Comparison of ENCODE assay signal across 34 cellular contexts in the genomic region with DNA sequence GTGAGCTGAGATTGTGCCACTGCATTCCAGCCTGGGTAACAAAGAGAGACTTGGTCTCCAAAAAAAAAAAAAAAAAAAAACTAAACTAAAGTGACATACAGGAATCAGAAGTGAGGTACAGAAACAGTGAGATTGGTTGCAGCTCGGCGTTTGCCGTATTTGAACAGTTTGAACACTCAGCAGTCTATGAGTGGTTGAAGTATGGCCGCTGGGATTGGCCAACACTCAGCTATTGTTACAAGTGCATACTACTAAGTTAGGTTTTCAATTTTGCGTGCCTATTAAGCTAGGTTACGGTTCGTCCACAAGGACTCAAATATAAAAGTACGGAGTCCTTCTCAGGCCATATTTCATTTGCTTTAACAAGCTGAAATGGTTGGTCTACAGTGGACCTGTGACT. TPM values are rescaled to one million over a fixed set of nuclear protein-coding genes. Genes with fewer than 3 reads are reported as not detected.
"Had no signal": no experiment of that assay in that cellular context is flagged by ENCODE, and none has a peak within 500 bp of the region (broad histone marks: within the 10 kb centered on the region; RNA-seq: fewer than 3 reads in every experiment).

No MANE protein-coding gene starts in this region.

- FAIRE-seq: endothelial cell of umbilical vein, islet of Langerhans, urothelium cell line had no signal

- H3K9me3 ChIP-seq: esophagus squamous epithelium, heart right ventricle, left lung, ovary, psoas muscle, thoracic aorta, tibial nerve, upper lobe of left lung had no signal

- H3K36me3 Mint-ChIP-seq: naive thymus-derived CD4-positive, alpha-beta T cell; stimulated activated naive B cell treated with anti-CD40 and anti-IgM and Interleukin-4, amounts not matched to agents 10 μg/mL and 1 μg/mL and 100 μg/mL, for 72 hours had no signal

- H3K27me3 Mint-ChIP-seq: stimulated activated naive CD8-positive, alpha-beta T cell treated with anti-CD3 and anti-CD28 coated beads, Interleukin-15, Interleukin-2, amounts not matched to agents 100 ng/mL and 50 ng/mL, for 24 hours had no signal

- H3K27ac Mint-ChIP-seq: stimulated activated naive B cell treated with anti-CD40 and anti-IgM and Interleukin-4, amounts not matched to agents 10 μg/mL and 1 μg/mL and 100 μg/mL, for 72 hours; stimulated activated naive CD8-positive, alpha-beta T cell treated with anti-CD3 and anti-CD28 coated beads, Interleukin-15, Interleukin-2, amounts not matched to agents 100 ng/mL and 50 ng/mL, for 24 hours had no signal

- DNase-seq: dermis blood vessel endothelial cell; effector memory CD4-positive, alpha-beta T cell; esophagus squamous epithelium; foreskin melanocyte; glutamatergic neuron; heart right ventricle; hippocampal formation; left cardiac atrium; mammary epithelial cell; mesendoderm; midbrain; naive thymus-derived CD4-positive, alpha-beta T cell; nephron progenitor cell; occipital lobe; posterior cingulate gyrus; psoas muscle; right cardiac atrium; stimulated activated CD4-positive, alpha-beta T cell treated with anti-CD3 and anti-CD28 coated beads, Interleukin-15, amount 100 ng/mL, for 24 hours; stimulated activated CD4-positive, alpha-beta T cell treated with anti-CD3 and anti-CD28 coated beads, Interleukin-2, amount 100 ng/mL, for 48 hours; stimulated activated naive B cell treated with anti-CD40 and anti-IgM and Interleukin-4, amounts not matched to agents 10 μg/mL and 1 μg/mL and 100 μg/mL, for 72 hours had no signal

- H3K9me3 Mint-ChIP-seq: nephron progenitor cell; stimulated activated naive B cell treated with anti-CD40 and anti-IgM and Interleukin-4, amounts not matched to agents 10 μg/mL and 1 μg/mL and 100 μg/mL, for 72 hours; stimulated activated naive CD8-positive, alpha-beta T cell treated with anti-CD3 and anti-CD28 coated beads, Interleukin-15, Interleukin-2, amounts not matched to agents 100 ng/mL and 50 ng/mL, for 24 hours had no signal

- H3K27ac ChIP-seq: coronary artery, esophagus squamous epithelium, heart right ventricle, left lung, ovary, psoas muscle, skin epidermis, thoracic aorta, tibial nerve, upper lobe of left lung had no signal

- H3K4me3 ChIP-seq: coronary artery, esophagus squamous epithelium, heart right ventricle, left lung, ovary, psoas muscle, skin epidermis, thoracic aorta, tibial nerve, upper lobe of left lung had no signal

- H3K27me3 ChIP-seq: esophagus squamous epithelium, heart right ventricle, left lung, ovary, tibial nerve, upper lobe of left lung had no signal

- ATAC-seq: heart right ventricle; left cardiac atrium; left lung; naive thymus-derived CD4-positive, alpha-beta T cell; psoas muscle; right cardiac atrium; stimulated activated naive B cell treated with anti-CD40 and anti-IgM and Interleukin-4, amounts not matched to agents 10 μg/mL and 1 μg/mL and 100 μg/mL, for 72 hours had no signal

- H3K36me3 ChIP-seq: esophagus squamous epithelium, heart right ventricle, left lung, ovary, thoracic aorta, tibial nerve, upper lobe of left lung had no signal

- H3K4me3 Mint-ChIP-seq: naive thymus-derived CD4-positive, alpha-beta T cell; stimulated activated naive B cell treated with anti-CD40 and anti-IgM and Interleukin-4, amounts not matched to agents 10 μg/mL and 1 μg/mL and 100 μg/mL, for 72 hours; stimulated activated naive CD8-positive, alpha-beta T cell treated with anti-CD3 and anti-CD28 coated beads, Interleukin-15, Interleukin-2, amounts not matched to agents 100 ng/mL and 50 ng/mL, for 24 hours had no signal

RNA-seq across cellular contexts. Expression of gene GFI1B, which starts 30.7 kb away (rescaled TPM):
- total RNA-seq: dermis blood vessel endothelial cell, endothelial cell of umbilical vein, epithelial cell of proximal tubule, kidney epithelial cell, mammary epithelial cell, occipital lobe, ovary, psoas muscle, renal cortical epithelial cell, thoracic aorta, tibial nerve had no signal
- polyA plus RNA-seq: mammary epithelial cell; naive thymus-derived CD4-positive, alpha-beta T cell had no signal
